In genomic region chr10:133421336-133422222, GRCh38 we compare ENCODE assay signal across 24 cellular contexts. TPM values are rescaled to one million over a fixed set of nuclear protein-coding genes. Genes with fewer than 3 reads are reported as not detected.
A peak's percentile ranks its signal among the peaks of the same experiment; 100 is the strongest.
DNase-seq lines count a peak whose midpoint lies in the region; ATAC-seq, FAIRE-seq and TF ChIP-seq lines count a peak whose summit lies in the region.
"Had no signal": no experiment of that assay in that cellular context is flagged by ENCODE, and none has a peak within 500 bp of the region (broad histone marks: within the 10 kb centered on the region; RNA-seq: fewer than 3 reads in every experiment).

No MANE protein-coding gene starts in this region.

- H3K9me3 ChIP-seq in IMR-90 (ENCODE audit: control insufficient read depth, insufficient read depth, low read length) (no peaks in the 10 kb centered on the region), esophagus muscularis mucosa (no peaks in the 10 kb centered on the region), WERI-Rb-1 (ENCODE audit: severe bottlenecking) (no peaks in the 10 kb centered on the region)
- H3K9me3 ChIP-seq: heart right ventricle, tibial artery had no signal

- H3K23ac ChIP-seq in IMR-90 (ENCODE audit: low read depth, low read length): no peak overlapping the region

- no peaks in the 10 kb centered on the region for H3K9me3 Mint-ChIP-seq in osteocyte (ENCODE audit: unreplicated experiment)
- H3K9me3 Mint-ChIP-seq: activated CD4-positive, alpha-beta memory T cell treated with anti-CD3 and anti-CD28 coated beads, Interleukin-2, amount 10 ng/mL, durations not matched to agents 7 days and 5 days; activated naive CD4-positive, alpha-beta T cell treated with anti-CD3 and anti-CD28 coated beads, Interleukin-2, amount 50 U/mL, for 24 hours; activated T-cell treated with anti-CD3 and anti-CD28 coated beads, Interleukin-2, amount 50 U/mL, for 24 hours; WTC11 had no signal

- H4K20me1 ChIP-seq in IMR-90 (ENCODE audit: insufficient read depth, low read length): no peaks in the 10 kb centered on the region; the same call in none of the 2 replicates

- no peaks in the 10 kb centered on the region for H3K9me1 ChIP-seq in IMR-90 (ENCODE audit: insufficient read depth, low read length)

- CTCF ChIA-PET in IMR-90 (lab: Yijun Ruan, JAX): no interaction called here

- no peak overlapping the region for H3K27ac Mint-ChIP-seq in osteocyte (ENCODE audit: unreplicated experiment)
- H3K27ac Mint-ChIP-seq: activated CD4-positive, alpha-beta memory T cell treated with anti-CD3 and anti-CD28 coated beads, Interleukin-2, amount 10 ng/mL, durations not matched to agents 7 days and 5 days; activated T-cell treated with anti-CD3 and anti-CD28 coated beads, Interleukin-2, amount 50 U/mL, for 24 hours; WTC11 had no signal

- H3K27me3 ChIP-seq in IMR-90 (ENCODE audit: control insufficient read depth, insufficient read depth, low read length): peaks cover 3% of the 10 kb centered on the region; the same call in 1 of the 2 replicates
- peaks cover 0 to 36% (median 5%) of the 10 kb centered on the region in 4 donors for H3K27me3 ChIP-seq in esophagus muscularis mucosa
- H3K27me3 ChIP-seq in WERI-Rb-1 (ENCODE audit: insufficient read depth, low read depth, severe bottlenecking): no peaks in the 10 kb centered on the region

- H3K18ac ChIP-seq in IMR-90 (ENCODE audit: low read depth, low read length): no peak overlapping the region

- H2BK5ac ChIP-seq in IMR-90 (ENCODE audit: low read depth, low read length, poor library complexity, severe bottlenecking): no peak overlapping the region

- H2BK120ac ChIP-seq in IMR-90 (ENCODE audit: low read depth, low read length): no peak overlapping the region

- TF ChIP-seq POLR2A in IMR-90 (IDR thresholded peaks at IDR 0.05; ENCODE audit: low read depth, low read length): no peak
- TF ChIP-seq POLR2A in esophagus muscularis mucosa (IDR thresholded peaks at IDR 0.05; ENCODE audit: low read depth): no peak

- H4K5ac ChIP-seq in IMR-90 (ENCODE audit: low read depth, low read length): no peak overlapping the region

- no peak for ATAC-seq in IMR-90 (ENCODE audit: low read depth)

- BruUV-seq in IMR-90 (replicated peaks; lab: Mats Ljungman, UMichigan): no TSS peak

- peak overlapping the region; percentile 35 for H2AFZ ChIP-seq in IMR-90 (replicated peaks; ENCODE audit: low read length, poor library complexity)

- FAIRE-seq in RCC 7860 (lab: Jason Lieb, UNC): no peak
- FAIRE-seq: islet of Langerhans had no signal

- no peak overlapping the region for H3K14ac ChIP-seq in IMR-90 (replicated peaks; ENCODE audit: low read depth, low read length)

- TF ChIP-seq RAD21 in IMR-90 (IDR thresholded peaks at IDR 0.05; ENCODE audit: low read length): no peak

- WGBS in IMR-90 (ENCODE audit: extremely low coverage in 2 of 2, insufficient read length in 1 of 2), 2 experiments: 92% methylated on average over 4 of the region's 17 CpGs; no CpG with 5 or more reads in 1 of the 2 experiments
- WGBS in esophagus muscularis mucosa: 92% methylated on average over 2 of the region's 17 CpGs

- H3K36me3 ChIP-seq in IMR-90 (ENCODE audit: control insufficient read depth, insufficient read depth, low read length): peaks cover 26% of the 10 kb centered on the region
- H3K36me3 ChIP-seq in esophagus muscularis mucosa: peaks cover 16 to 37% (median 34%) of the 10 kb centered on the region in 4 donors
- H3K36me3 ChIP-seq in WERI-Rb-1: peaks cover 4% of the 10 kb centered on the region

- no peak overlapping the region for H2BK15ac ChIP-seq in IMR-90 (ENCODE audit: low read depth, low read length)

- DNase-seq in IMR-90 (no peak), esophagus muscularis mucosa (ENCODE audit: extremely low spot score) (peak; percentile 86), osteocyte (ENCODE audit: extremely low spot score, unreplicated experiment) (peak; percentile 78), RCC 7860 (ENCODE audit: low spot score) (no peak), WERI-Rb-1 (no peak), amygdala (lab: John Stamatoyannopoulos, UW) (no peak)
- DNase-seq: activated CD4-positive, alpha-beta memory T cell treated with anti-CD3 and anti-CD28 coated beads, Interleukin-2, amount 10 ng/mL, durations not matched to agents 7 days and 5 days; activated T-cell treated with anti-CD3 and anti-CD28 coated beads, Interleukin-2, amount 50 U/mL, for 24 hours; AML-193; EL; NCI-H1048; NCI-H2081 treated with DMSO at 0.1 percent for 48 hours; NCI-H510A; retina; SIG-M5; stimulated activated naive CD4-positive, alpha-beta T cell treated with Interleukin-2 at 50 U/mL for 16 hours had no signal

- peak overlapping the region; percentile 45 for H2AK9ac ChIP-seq in IMR-90 (replicated peaks; ENCODE audit: low read depth, low read length, poor library complexity)

- 0 out of 4 replicates have a peak, but pooled peaks cover 0 to 4% of the 10 kb centered on the region in 2 experiments for H3K79me1 ChIP-seq in IMR-90 (ENCODE audit: low read depth in 1 of 2, low read length in 2 of 2)

- TF ChIP-seq CTCF in IMR-90 (conservative IDR thresholded peaks at IDR 0.05; ENCODE audit: low read depth, low read length) (no peak), esophagus muscularis mucosa (IDR thresholded peaks at IDR 0.05) (no peak), osteocyte (IDR thresholded peaks at IDR 0.05) (no peak), WERI-Rb-1 (IDR thresholded peaks at IDR 0.05; ENCODE audit: low read depth, low read length) (no peak)

- no peaks in the 10 kb centered on the region for H3K27me3 Mint-ChIP-seq in osteocyte (ENCODE audit: unreplicated experiment)
- H3K27me3 Mint-ChIP-seq: activated naive CD4-positive, alpha-beta T cell treated with anti-CD3 and anti-CD28 coated beads, Interleukin-2, amount 50 U/mL, for 24 hours had no signal

- in situ Hi-C loops in IMR-90 (cut with MboI; ENCODE audit: low sequenced_read_pairs): no loop called here

- no peak overlapping the region for H3K4ac ChIP-seq in IMR-90 (ENCODE audit: low read depth, low read length)

- H4K91ac ChIP-seq in IMR-90 (ENCODE audit: insufficient read depth, low read depth, low read length): no peak overlapping the region

- no peaks in the 10 kb centered on the region; the same call in 1 of the 2 replicates for H3K4me1 ChIP-seq in IMR-90 (ENCODE audit: control insufficient read depth, insufficient read depth, low read length)
- peaks cover 0 to 16% (median 12%) of the 10 kb centered on the region in 4 donors for H3K4me1 ChIP-seq in esophagus muscularis mucosa

- H3K4me3 ChIP-seq in IMR-90 (ENCODE audit: insufficient read depth, low read depth, low read length) (no peak overlapping the region), esophagus muscularis mucosa (no peak overlapping the region), WERI-Rb-1 (ENCODE audit: low read depth, low read length) (no peak overlapping the region)
- H3K4me3 ChIP-seq: heart right ventricle, tibial artery had no signal

- H3K9ac ChIP-seq in IMR-90 (ENCODE audit: low read depth, low read length): no peak overlapping the region
- H3K9ac ChIP-seq: KMS-11 had no signal

- no peak overlapping the region for H3K4me2 ChIP-seq in IMR-90 (ENCODE audit: low read depth, low read length)
- H3K4me2 ChIP-seq: KMS-11 had no signal

- H3K4me3 Mint-ChIP-seq in osteocyte (ENCODE audit: unreplicated experiment): no peak overlapping the region
- H3K4me3 Mint-ChIP-seq: activated CD4-positive, alpha-beta memory T cell treated with anti-CD3 and anti-CD28 coated beads, Interleukin-2, amount 10 ng/mL, durations not matched to agents 7 days and 5 days; activated naive CD4-positive, alpha-beta T cell treated with anti-CD3 and anti-CD28 coated beads, Interleukin-2, amount 50 U/mL, for 24 hours; activated T-cell treated with anti-CD3 and anti-CD28 coated beads, Interleukin-2, amount 50 U/mL, for 24 hours; WTC11 had no signal

- H2BK20ac ChIP-seq in IMR-90 (ENCODE audit: low read depth, low read length): no peak overlapping the region

- no peak for TF ChIP-seq EP300 in esophagus muscularis mucosa (IDR thresholded peaks at IDR 0.05)

- H4K8ac ChIP-seq in IMR-90 (ENCODE audit: low read depth in 2 of 2, low read length in 2 of 2): no peak overlapping the region

- no peak overlapping the region for H2AK5ac ChIP-seq in IMR-90 (ENCODE audit: low read depth, low read length)

- POLR2A ChIA-PET in IMR-90 (lab: Charles Lee; ENCODE audit: unreplicated experiment): no interaction called here

- H3K56ac ChIP-seq in IMR-90 (ENCODE audit: extremely low read depth, insufficient read depth, low read length): no peak overlapping the region

- no peak overlapping the region for H3K27ac ChIP-seq in IMR-90 (ENCODE audit: insufficient read depth, low read length)
- no peak overlapping the region for H3K27ac ChIP-seq in esophagus muscularis mucosa (replicated peaks in 1 of 4)
- no peak overlapping the region for H3K27ac ChIP-seq in WERI-Rb-1
- H3K27ac ChIP-seq: heart right ventricle, KMS-11, tibial artery had no signal

- dilution Hi-C loops in IMR-90 (cut with HindIII; ENCODE audit: low sequenced_read_pairs, unreplicated experiment): no loop called here

- peaks cover 8% of the 10 kb centered on the region for H3K36me3 Mint-ChIP-seq in osteocyte (ENCODE audit: unreplicated experiment)

- H3K4me1 Mint-ChIP-seq in osteocyte (ENCODE audit: unreplicated experiment): peaks cover 4% of the 10 kb centered on the region
- H3K4me1 Mint-ChIP-seq: activated naive CD4-positive, alpha-beta T cell treated with anti-CD3 and anti-CD28 coated beads, Interleukin-2, amount 50 U/mL, for 24 hours; WTC11 had no signal

- intact Hi-C loops in IMR-90 (cut with micrococcal nuclease) (no loop called here), esophagus muscularis mucosa (cut with DNase I) (no loop called here)

RNA-seq across cellular contexts. Expression of gene SPRN, which starts 2.8 kb away (rescaled TPM):
- 0.28 and 0.36 TPM in 2 replicates for total RNA-seq in IMR-90 (2012; rRNA removed)
- polyA plus RNA-seq in IMR-90 (2012; rRNA removed): 2.3 and 2.4 TPM in 2 replicates
- polyA plus RNA-seq in IMR-90 (2012; cell fraction: cytosol; rRNA removed): 1.4 and 2.4 TPM in 2 replicates
- 0.46 and 1.0 TPM in 2 replicates for polyA plus RNA-seq in IMR-90 (2012; cell fraction: nucleus; rRNA removed; ENCODE audit: low replicate concordance)
- under 1 TPM in 2 of 4 donors, not detected in 2; 0.34 to 0.71 TPM for total RNA-seq in esophagus muscularis mucosa
- 2.2 and 2.7 TPM in 2 replicates for total RNA-seq in osteocyte
- total RNA-seq: activated CD4-positive, alpha-beta memory T cell treated with anti-CD3 and anti-CD28 coated beads, Interleukin-2, amount 10 ng/mL, durations not matched to agents 7 days and 5 days; mesenteric fat pad; T-helper 2 cell treated with Interferon-gamma antibody and Interleukin-4, amounts not matched to agents 100 ng/mL and 5 ng/mL, for 36 hours had no signal

RNA-seq across cellular contexts. Expression of gene MTG1, which starts 27.6 kb away (rescaled TPM):
- total RNA-seq in IMR-90 (2012; rRNA removed) (38.0 and 38.5 TPM in 2 replicates), esophagus muscularis mucosa (10 to 100 TPM; 12.6 to 23.6 (median 15.9) TPM), osteocyte (57.3 and 65.2 TPM in 2 replicates)
- 64.8 and 70.0 TPM in 2 replicates for polyA plus RNA-seq in IMR-90 (2012; rRNA removed)
- 57.8 and 77.2 TPM in 2 replicates for polyA plus RNA-seq in IMR-90 (2012; cell fraction: cytosol; rRNA removed)
- 158 and 202 TPM in 2 replicates for polyA plus RNA-seq in IMR-90 (2012; cell fraction: nucleus; rRNA removed; ENCODE audit: low replicate concordance)

RNA-seq across cellular contexts. Expression of gene SCART1, which starts 32.2 kb away (rescaled TPM):
- 0.28 and 0.54 TPM in 2 replicates for total RNA-seq in IMR-90 (2012; rRNA removed)
- 1.5 and 2.1 TPM in 2 replicates for polyA plus RNA-seq in IMR-90 (2012; rRNA removed)
- 0.25 and 0.37 TPM in 2 replicates for polyA plus RNA-seq in IMR-90 (2012; cell fraction: cytosol; rRNA removed)
- 17.8 and 19.7 TPM in 2 replicates for polyA plus RNA-seq in IMR-90 (2012; cell fraction: nucleus; rRNA removed; ENCODE audit: low replicate concordance)
- 1 to 10 TPM in 3 of 4 donors, under 1 TPM in 1; 0.65 to 1.7 (median 1.4) TPM for total RNA-seq in esophagus muscularis mucosa
- 3.2 and 4.8 TPM in 2 replicates for total RNA-seq in osteocyte

RNA-seq across cellular contexts. Expression of gene PAOX, which starts 42.5 kb away (rescaled TPM):
- 3.6 and 3.8 TPM in 2 replicates for total RNA-seq in IMR-90 (2012; rRNA removed)
- 4.3 and 4.5 TPM in 2 replicates for polyA plus RNA-seq in IMR-90 (2012; rRNA removed)
- polyA plus RNA-seq in IMR-90 (2012; cell fraction: cytosol; rRNA removed): 3.9 and 4.4 TPM in 2 replicates
- polyA plus RNA-seq in IMR-90 (2012; cell fraction: nucleus; rRNA removed; ENCODE audit: low replicate concordance): 6.7 and 12.6 TPM in 2 replicates
- 10 to 100 TPM; 10.1 to 15.0 (median 14.3) TPM for total RNA-seq in esophagus muscularis mucosa
- total RNA-seq in osteocyte: 6.5 and 8.7 TPM in 2 replicates

RNA-seq across cellular contexts. Expression of gene ECHS1, which starts 48.4 kb away (rescaled TPM):
- total RNA-seq in IMR-90 (2012; rRNA removed) (60.8 and 71.1 TPM in 2 replicates), esophagus muscularis mucosa (10 to 100 TPM; 64.0 to 77.7 (median 73.2) TPM), osteocyte (62.9 and 65.1 TPM in 2 replicates)
- polyA plus RNA-seq in IMR-90 (2012; rRNA removed): 83.3 and 84.2 TPM in 2 replicates
- polyA plus RNA-seq in IMR-90 (2012; cell fraction: cytosol; rRNA removed): 93.0 and 94.1 TPM in 2 replicates
- polyA plus RNA-seq in IMR-90 (2012; cell fraction: nucleus; rRNA removed; ENCODE audit: low replicate concordance): 41.5 and 43.2 TPM in 2 replicates

Comparison
In these comparisons a context has a peak if more than half of its experiments do, and no peak if none do; other contexts are left out.
1. DNase-seq: peak in esophagus muscularis mucosa (single experiment) and osteocyte (single experiment); none in IMR-90 (single experiment), RCC 7860 (single experiment), WERI-Rb-1 (single experiment) and amygdala (0 of 56).